In the genomic region with DNA sequence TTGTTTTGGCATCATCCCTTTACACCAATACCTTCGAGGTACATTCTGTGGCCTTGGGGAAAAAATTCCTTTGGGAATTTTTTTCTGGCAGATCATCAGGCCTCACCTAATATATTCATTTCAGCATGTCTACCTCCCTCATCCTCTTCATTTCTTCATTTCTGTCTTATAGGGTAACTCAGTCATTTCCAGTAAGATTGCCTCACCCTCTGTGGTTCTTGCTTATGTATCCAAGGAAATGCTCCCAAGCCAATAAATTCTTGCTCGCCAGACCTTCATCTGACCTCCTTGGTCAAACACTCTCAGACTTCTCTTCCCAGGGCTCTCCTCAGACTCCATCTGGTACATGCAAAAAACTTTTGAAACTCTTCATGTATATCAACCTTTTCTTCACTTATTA, we compare ENCODE assay signal across 20 cellular contexts.
A peak's percentile ranks its signal among the peaks of the same experiment; 100 is the strongest.
DNase-seq lines count a peak whose midpoint lies in the region; ATAC-seq and TF ChIP-seq lines count a peak whose summit lies in the region.
"Had no signal": no experiment of that assay in that cellular context is flagged by ENCODE, and none has a peak within 500 bp of the region (broad histone marks: within the 10 kb centered on the region; RNA-seq: fewer than 3 reads in every experiment).

No MANE protein-coding gene starts in this region.

- no peaks in the 10 kb centered on the region for H3K36me3 Mint-ChIP-seq in activated naive CD4-positive, alpha-beta T cell treated with anti-CD3 and anti-CD28 coated beads for 36 hours (ENCODE audit: low read depth)
- H3K36me3 Mint-ChIP-seq in progenitor cell of endocrine pancreas (ENCODE audit: insufficient read depth): no peaks in the 10 kb centered on the region
- H3K36me3 Mint-ChIP-seq: natural killer cell treated with Interleukin-12 subunit alpha and Interleukin-12 subunit beta and Interleukin-15 and Interleukin-18, amount 100 ng/mL, for 72 hours; stimulated activated memory B cell treated with anti-CD40 and anti-IgM and Interleukin-4, amounts not matched to agents 10 μg/mL and 1 μg/mL and 100 μg/mL, for 72 hours had no signal

- H3K4me1 ChIP-seq in GM23248 (ENCODE audit: insufficient read depth): peaks cover 41% of the 10 kb centered on the region
- no peaks in the 10 kb centered on the region for H3K4me1 ChIP-seq in body of pancreas
- H3K4me1 ChIP-seq: heart left ventricle, prostate gland, tibial nerve had no signal

- H3K36me3 ChIP-seq in GM23248 (ENCODE audit: low read depth): no peaks in the 10 kb centered on the region
- no peaks in the 10 kb centered on the region for H3K36me3 ChIP-seq in body of pancreas (replicated peaks in 1 of 2; ENCODE audit: insufficient read depth in 1 of 2, low read depth in 2 of 2)
- H3K36me3 ChIP-seq: heart left ventricle, prostate gland, tibial nerve had no signal

- H3K9me3 Mint-ChIP-seq in activated naive CD4-positive, alpha-beta T cell treated with anti-CD3 and anti-CD28 coated beads for 36 hours: no peaks in the 10 kb centered on the region
- H3K9me3 Mint-ChIP-seq in progenitor cell of endocrine pancreas (ENCODE audit: low read depth): no peaks in the 10 kb centered on the region
- H3K9me3 Mint-ChIP-seq: activated T-helper 2 cell treated with anti-CD3 and anti-CD28 coated beads, Interferon-gamma antibody, Interleukin-2, Interleukin-4, amounts not matched to agents 10 μg/mL and 5 μg/mL and 100 μg/mL, durations not matched to agents 14 hours and 24 hours and 36 hours had no signal

- H3K79me2 ChIP-seq in GM23248 (ENCODE audit: insufficient read depth): no peaks in the 10 kb centered on the region

- H3K27ac Mint-ChIP-seq in activated naive CD4-positive, alpha-beta T cell treated with anti-CD3 and anti-CD28 coated beads for 36 hours: no peak overlapping the region
- H3K27ac Mint-ChIP-seq in progenitor cell of endocrine pancreas: no peak overlapping the region
- H3K27ac Mint-ChIP-seq: activated T-helper 2 cell treated with anti-CD3 and anti-CD28 coated beads, Interferon-gamma antibody, Interleukin-2, Interleukin-4, amounts not matched to agents 10 μg/mL and 5 μg/mL and 100 μg/mL, durations not matched to agents 14 hours and 24 hours and 36 hours; natural killer cell treated with Interleukin-12 subunit alpha and Interleukin-12 subunit beta and Interleukin-15 and Interleukin-18, amount 100 ng/mL, for 72 hours; stimulated activated memory B cell treated with anti-CD40 and anti-IgM and Interleukin-4, amounts not matched to agents 10 μg/mL and 1 μg/mL and 100 μg/mL, for 72 hours had no signal

- WGBS in GM23248 (ENCODE audit: low coverage in 1 of 2, low lambda C conversion rate in 2 of 2, missing lambda C conversion rate in 2 of 2), 2 experiments: 19 to 27% methylated on average over 2 of the region's 2 CpGs
- 61 to 63% methylated on average over 2 of the region's 2 CpGs for WGBS in body of pancreas, 2 donors

- H3F3A ChIP-seq in GM23248 (ENCODE audit: insufficient read depth): peaks cover 44% of the 10 kb centered on the region

- DNase-seq in A172 (ENCODE audit: low spot score) (peak; percentile 30), GM23248 (peak; percentile 82), astrocyte of the cerebellum (ENCODE audit: low read depth) (peak; percentile 47), glomerular visceral epithelial cell (ENCODE audit: extremely low spot score) (peak; percentile 48), body of pancreas (no peak), progenitor cell of endocrine pancreas (ENCODE audit: low spot score, unreplicated experiment) (no peak)
- no peak for DNase-seq in activated naive CD4-positive, alpha-beta T cell treated with anti-CD3 and anti-CD28 coated beads for 36 hours
- DNase-seq: 8988T; activated CD4-positive, CD25-positive, alpha-beta regulatory T cell treated with anti-CD3 and anti-CD28 coated beads, Interleukin-2, amount 50 U/mL, for 72 hours; heart left ventricle; NCI-H2029; NCI-H510A treated with DMSO at 0.1 percent for 48 hours; SHP77 treated with DMSO at 0.1 percent for 48 hours had no signal

- no peaks in the 10 kb centered on the region for H4K20me1 ChIP-seq in GM23248 (ENCODE audit: insufficient read depth)

- H3K9me2 ChIP-seq in GM23248 (ENCODE audit: insufficient read depth): no peaks in the 10 kb centered on the region

- peak overlapping the region; percentile 46 for H3K4me2 ChIP-seq in GM23248 (ENCODE audit: unreplicated experiment)

- H3K27me3 ChIP-seq in GM23248 (replicated peaks; ENCODE audit: insufficient read depth) (no peaks in the 10 kb centered on the region), body of pancreas (no peaks in the 10 kb centered on the region)
- H3K27me3 ChIP-seq: heart left ventricle, tibial nerve had no signal

- no peaks in the 10 kb centered on the region for H3K4me1 Mint-ChIP-seq in activated naive CD4-positive, alpha-beta T cell treated with anti-CD3 and anti-CD28 coated beads for 36 hours (ENCODE audit: low read depth)
- H3K4me1 Mint-ChIP-seq in progenitor cell of endocrine pancreas (ENCODE audit: low read depth): no peaks in the 10 kb centered on the region
- H3K4me1 Mint-ChIP-seq: stimulated activated memory B cell treated with anti-CD40 and anti-IgM and Interleukin-4, amounts not matched to agents 10 μg/mL and 1 μg/mL and 100 μg/mL, for 72 hours had no signal

- no peaks in the 10 kb centered on the region for H3K27me3 Mint-ChIP-seq in activated naive CD4-positive, alpha-beta T cell treated with anti-CD3 and anti-CD28 coated beads for 36 hours (ENCODE audit: low read depth)
- H3K27me3 Mint-ChIP-seq in progenitor cell of endocrine pancreas: no peaks in the 10 kb centered on the region
- H3K27me3 Mint-ChIP-seq: natural killer cell treated with Interleukin-12 subunit alpha and Interleukin-12 subunit beta and Interleukin-15 and Interleukin-18, amount 100 ng/mL, for 72 hours; stimulated activated memory B cell treated with anti-CD40 and anti-IgM and Interleukin-4, amounts not matched to agents 10 μg/mL and 1 μg/mL and 100 μg/mL, for 72 hours had no signal

- in situ Hi-C loops in GM23248 (cut with MboI) (no loop called here), astrocyte of the cerebellum (cut with HindIII; ENCODE audit: low sequenced_read_pairs) (no loop called here)

- peak overlapping the region; percentile 55 for H3K9ac ChIP-seq in GM23248

- CTCF ChIA-PET in activated naive CD4-positive, alpha-beta T cell treated with anti-CD3 and anti-CD28 coated beads for 36 hours (lab: Charles Lee): no interaction called here

- TF ChIP-seq POLR2A in body of pancreas (IDR thresholded peaks at IDR 0.05): no peak

- TF ChIP-seq CTCF in astrocyte of the cerebellum (IDR thresholded peaks at IDR 0.05; ENCODE audit: low read depth, low read length, missing control alignments) (no peak), body of pancreas (IDR thresholded peaks at IDR 0.05) (no peak), progenitor cell of endocrine pancreas (IDR thresholded peaks at IDR 0.05; ENCODE audit: unreplicated experiment) (no peak)

- no peak overlapping the region for H2AFZ ChIP-seq in GM23248

- intact Hi-C loops in activated naive CD4-positive, alpha-beta T cell treated with anti-CD3 and anti-CD28 coated beads for 36 hours (cut with micrococcal nuclease): no loop called here
- intact Hi-C loops in body of pancreas (cut with DNase I): no loop called here

- ATAC-seq in HG03469 (IDR thresholded peaks at IDR 0.05; ENCODE audit: unreplicated experiment): no peak
- ATAC-seq in body of pancreas: no peak
- ATAC-seq: GM12878; natural killer cell treated with Interleukin-12 subunit alpha and Interleukin-12 subunit beta and Interleukin-15 and Interleukin-18, amount 100 ng/mL, for 72 hours; stimulated activated memory B cell treated with anti-CD40 and anti-IgM and Interleukin-4, amounts not matched to agents 10 μg/mL and 1 μg/mL and 100 μg/mL, for 72 hours had no signal

- H3K4me3 ChIP-seq in GM23248: no peak overlapping the region
- H3K4me3 ChIP-seq in astrocyte of the cerebellum (ENCODE audit: low read depth, low read length): no peak overlapping the region
- H3K4me3 ChIP-seq in body of pancreas: no peak overlapping the region
- H3K4me3 ChIP-seq: GM12878, heart left ventricle, prostate gland, tibial nerve had no signal

- H3K4me3 Mint-ChIP-seq in activated naive CD4-positive, alpha-beta T cell treated with anti-CD3 and anti-CD28 coated beads for 36 hours: no peak overlapping the region
- no peak overlapping the region for H3K4me3 Mint-ChIP-seq in progenitor cell of endocrine pancreas (ENCODE audit: low read depth)
- H3K4me3 Mint-ChIP-seq: natural killer cell treated with Interleukin-12 subunit alpha and Interleukin-12 subunit beta and Interleukin-15 and Interleukin-18, amount 100 ng/mL, for 72 hours; stimulated activated memory B cell treated with anti-CD40 and anti-IgM and Interleukin-4, amounts not matched to agents 10 μg/mL and 1 μg/mL and 100 μg/mL, for 72 hours had no signal

- H3K9me3 ChIP-seq in GM23248 (ENCODE audit: low read depth): no peaks in the 10 kb centered on the region
- H3K9me3 ChIP-seq in body of pancreas: no peaks in the 10 kb centered on the region
- H3K9me3 ChIP-seq: prostate gland had no signal

- H3K27ac ChIP-seq in GM23248 (peak overlapping the region; percentile 91), body of pancreas (no peak overlapping the region)
- H3K27ac ChIP-seq: heart left ventricle, prostate gland, tibial nerve had no signal

Comparison
In these comparisons a context has a peak if more than half of its experiments do, and no peak if none do; other contexts are left out.
1. DNase-seq: peak in A172 (single experiment), GM23248 (single experiment), astrocyte of the cerebellum (single experiment) and glomerular visceral epithelial cell (single experiment); none in activated naive CD4-positive, alpha-beta T cell treated with anti-CD3 and anti-CD28 coated beads for 36 hours (single experiment), body of pancreas (0 of 4) and progenitor cell of endocrine pancreas (single experiment).